1 cellular context compared by ENCODE assay signal in genomic region chr4:38209654-38210053, GRCh38.
TF ChIP-seq lines count a peak whose summit lies in the region.

No MANE protein-coding gene starts in this region.

TF ChIP-seq in liver, 16 proteins besides CTCF, POLR2A, EP300 and RAD21 (continued from another document):
- TF ChIP-seq ZBTB33 (IDR thresholded peaks at IDR 0.05) = no peak
- TF ChIP-seq, protein P1, sequence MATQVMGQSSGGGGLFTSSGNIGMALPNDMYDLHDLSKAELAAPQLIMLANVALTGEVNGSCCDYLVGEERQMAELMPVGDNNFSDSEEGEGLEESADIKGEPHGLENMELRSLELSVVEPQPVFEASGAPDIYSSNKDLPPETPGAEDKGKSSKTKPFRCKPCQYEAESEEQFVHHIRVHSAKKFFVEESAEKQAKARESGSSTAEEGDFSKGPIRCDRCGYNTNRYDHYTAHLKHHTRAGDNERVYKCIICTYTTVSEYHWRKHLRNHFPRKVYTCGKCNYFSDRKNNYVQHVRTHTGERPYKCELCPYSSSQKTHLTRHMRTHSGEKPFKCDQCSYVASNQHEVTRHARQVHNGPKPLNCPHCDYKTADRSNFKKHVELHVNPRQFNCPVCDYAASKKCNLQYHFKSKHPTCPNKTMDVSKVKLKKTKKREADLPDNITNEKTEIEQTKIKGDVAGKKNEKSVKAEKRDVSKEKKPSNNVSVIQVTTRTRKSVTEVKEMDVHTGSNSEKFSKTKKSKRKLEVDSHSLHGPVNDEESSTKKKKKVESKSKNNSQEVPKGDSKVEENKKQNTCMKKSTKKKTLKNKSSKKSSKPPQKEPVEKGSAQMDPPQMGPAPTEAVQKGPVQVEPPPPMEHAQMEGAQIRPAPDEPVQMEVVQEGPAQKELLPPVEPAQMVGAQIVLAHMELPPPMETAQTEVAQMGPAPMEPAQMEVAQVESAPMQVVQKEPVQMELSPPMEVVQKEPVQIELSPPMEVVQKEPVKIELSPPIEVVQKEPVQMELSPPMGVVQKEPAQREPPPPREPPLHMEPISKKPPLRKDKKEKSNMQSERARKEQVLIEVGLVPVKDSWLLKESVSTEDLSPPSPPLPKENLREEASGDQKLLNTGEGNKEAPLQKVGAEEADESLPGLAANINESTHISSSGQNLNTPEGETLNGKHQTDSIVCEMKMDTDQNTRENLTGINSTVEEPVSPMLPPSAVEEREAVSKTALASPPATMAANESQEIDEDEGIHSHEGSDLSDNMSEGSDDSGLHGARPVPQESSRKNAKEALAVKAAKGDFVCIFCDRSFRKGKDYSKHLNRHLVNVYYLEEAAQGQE (IDR thresholded peaks at IDR 0.05) = no peak
- TF ChIP-seq NR2F2 (IDR thresholded peaks at IDR 0.05) = no peak
- peak; percentile 48 to 50 for TF ChIP-seq RXRA (IDR thresholded peaks at IDR 0.05)
- no peak for TF ChIP-seq FOXA1 (IDR thresholded peaks at IDR 0.05)
- TF ChIP-seq SP1 (IDR thresholded peaks at IDR 0.05) = peak; percentile 45
- no peak for TF ChIP-seq TAF1 (conservative IDR thresholded peaks at IDR 0.05)
- TF ChIP-seq, protein P2, sequence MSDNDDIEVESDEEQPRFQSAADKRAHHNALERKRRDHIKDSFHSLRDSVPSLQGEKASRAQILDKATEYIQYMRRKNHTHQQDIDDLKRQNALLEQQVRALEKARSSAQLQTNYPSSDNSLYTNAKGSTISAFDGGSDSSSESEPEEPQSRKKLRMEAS (IDR thresholded peaks at IDR 0.05) = no peak
